Comparison of ENCODE assay signal across 30 cellular contexts in genomic region chr6:117418320-117418719, GRCh38. TPM values are rescaled to one million over a fixed set of nuclear protein-coding genes. Genes with fewer than 3 reads are reported as not detected.
"Had no signal": no experiment of that assay in that cellular context is flagged by ENCODE, and none has a peak within 500 bp of the region (broad histone marks: within the 10 kb centered on the region; RNA-seq: fewer than 3 reads in every experiment).

No MANE protein-coding gene starts in this region.

- H3K79me2 ChIP-seq: parathyroid adenoma had no signal

- DNase-seq: natural killer cell; occipital lobe; ovary; posterior cingulate gyrus; psoas muscle; right cardiac atrium; right lobe of liver; sigmoid colon; small intestine; stimulated activated CD4-positive, alpha-beta T cell treated with anti-CD3 and anti-CD28 coated beads, Interleukin-15, amount 100 ng/mL, for 24 hours; stimulated activated CD4-positive, alpha-beta T cell treated with anti-CD3 and anti-CD28 coated beads, Interleukin-2, amount 100 ng/mL, for 24 hours; stimulated activated CD4-positive, alpha-beta T cell treated with anti-CD3 and anti-CD28 coated beads, Interleukin-2, amount 100 ng/mL, for 48 hours; stimulated activated CD4-positive, alpha-beta T cell treated with anti-CD3 and anti-CD28 coated beads, Interleukin-4, amount 100 ng/mL, for 4 hours; stimulated activated CD8-positive, alpha-beta memory T cell treated with anti-CD3 and anti-CD28 coated beads, Interleukin-4, amount 100 ng/mL, for 48 hours; stimulated activated naive CD4-positive, alpha-beta T cell; stimulated activated naive CD8-positive, alpha-beta T cell treated with anti-CD3 and anti-CD28 coated beads, Interleukin-15, amount 100 ng/mL, for 72 hours; stimulated activated naive CD8-positive, alpha-beta T cell treated with anti-CD3 and anti-CD28 coated beads, Interleukin-15, Interleukin-2, amounts not matched to agents 100 U/mL and 50 U/mL, for 24 hours; substantia nigra; testis; tibial artery; transverse colon had no signal

- H3K4me3 ChIP-seq: neural progenitor cell, ovary, psoas muscle, right lobe of liver, sigmoid colon, suprapubic skin, testis, tibial artery, transverse colon, vagina had no signal

- H3K4me1 Mint-ChIP-seq: natural killer cell; nephron; neural progenitor cell; stimulated activated memory B cell treated with anti-CD40 and anti-IgM and Interleukin-4, amounts not matched to agents 10 μg/mL and 1 μg/mL and 100 μg/mL, for 72 hours; stimulated activated naive CD8-positive, alpha-beta T cell treated with anti-CD3 and anti-CD28 coated beads, Interleukin-15, amount 100 ng/mL, for 72 hours had no signal

- H3K27ac ChIP-seq: neural progenitor cell, ovary, parathyroid adenoma, psoas muscle, right lobe of liver, sigmoid colon, suprapubic skin, testis, tibial artery, transverse colon, vagina had no signal

- H3K9me3 ChIP-seq: ovary, psoas muscle, right lobe of liver, sigmoid colon, suprapubic skin, testis, tibial artery, transverse colon, vagina had no signal

- H3K4me2 ChIP-seq: neural progenitor cell had no signal

- H3K4me1 ChIP-seq: neural progenitor cell, parathyroid adenoma, psoas muscle, right lobe of liver, sigmoid colon, suprapubic skin, testis, tibial artery, vagina had no signal

- H3K9ac ChIP-seq: neural progenitor cell, parathyroid adenoma had no signal

- H3K27me3 ChIP-seq: neural progenitor cell, ovary, right lobe of liver, sigmoid colon, testis, tibial artery, transverse colon, vagina had no signal

- H3K9me3 Mint-ChIP-seq: natural killer cell; nephron; neural progenitor cell; stimulated activated memory B cell treated with anti-CD40 and anti-IgM and Interleukin-4, amounts not matched to agents 10 μg/mL and 1 μg/mL and 100 μg/mL, for 72 hours; stimulated activated naive CD8-positive, alpha-beta T cell treated with anti-CD3 and anti-CD28 coated beads, Interleukin-15, amount 100 ng/mL, for 72 hours; type B pancreatic cell had no signal

- H3K27ac Mint-ChIP-seq: natural killer cell; nephron; neural progenitor cell; progenitor cell of endocrine pancreas; stimulated activated memory B cell treated with anti-CD40 and anti-IgM and Interleukin-4, amounts not matched to agents 10 μg/mL and 1 μg/mL and 100 μg/mL, for 72 hours; stimulated activated naive CD8-positive, alpha-beta T cell treated with anti-CD3 and anti-CD28 coated beads, Interleukin-15, amount 100 ng/mL, for 72 hours; type B pancreatic cell had no signal

- H3K4me3 Mint-ChIP-seq: natural killer cell; nephron; neural progenitor cell; stimulated activated memory B cell treated with anti-CD40 and anti-IgM and Interleukin-4, amounts not matched to agents 10 μg/mL and 1 μg/mL and 100 μg/mL, for 72 hours; stimulated activated naive CD8-positive, alpha-beta T cell treated with anti-CD3 and anti-CD28 coated beads, Interleukin-15, amount 100 ng/mL, for 72 hours; type B pancreatic cell had no signal

- H2AFZ ChIP-seq: neural progenitor cell, parathyroid adenoma had no signal

- H3K36me3 Mint-ChIP-seq: natural killer cell; neural progenitor cell; stimulated activated memory B cell treated with anti-CD40 and anti-IgM and Interleukin-4, amounts not matched to agents 10 μg/mL and 1 μg/mL and 100 μg/mL, for 72 hours; type B pancreatic cell had no signal

- ATAC-seq: natural killer cell; psoas muscle; right cardiac atrium; right lobe of liver; stimulated activated memory B cell treated with anti-CD40 and anti-IgM and Interleukin-4, amounts not matched to agents 10 μg/mL and 1 μg/mL and 100 μg/mL, for 72 hours; stimulated activated naive CD8-positive, alpha-beta T cell treated with anti-CD3 and anti-CD28 coated beads, Interleukin-15, amount 100 ng/mL, for 72 hours; stimulated activated naive CD8-positive, alpha-beta T cell treated with anti-CD3 and anti-CD28 coated beads, Interleukin-15, Interleukin-2, amounts not matched to agents 100 U/mL and 50 U/mL, for 24 hours had no signal

- H3K36me3 ChIP-seq: neural progenitor cell, ovary, right lobe of liver, sigmoid colon, suprapubic skin, tibial artery, transverse colon, vagina had no signal

- H3K27me3 Mint-ChIP-seq: progenitor cell of endocrine pancreas; stimulated activated memory B cell treated with anti-CD40 and anti-IgM and Interleukin-4, amounts not matched to agents 10 μg/mL and 1 μg/mL and 100 μg/mL, for 72 hours had no signal

RNA-seq across cellular contexts. Expression of gene ROS1, which starts 7.4 kb away (rescaled TPM):
- total RNA-seq: natural killer cell, sigmoid colon, vagina had no signal
- polyA plus RNA-seq: neural cell, ovary had no signal
